ENCODE assay signal across 8 cellular contexts in genomic region chr14:61342486-61342885, GRCh38. TPM values are rescaled to one million over a fixed set of nuclear protein-coding genes. Genes with fewer than 3 reads are reported as not detected.
DNase-seq lines count a peak whose midpoint lies in the region; ATAC-seq and TF ChIP-seq lines count a peak whose summit lies in the region.

No MANE protein-coding gene starts in this region.

- DNase-seq in RWPE2 (ENCODE audit: low spot score) (no peak), GM23248 (no peak), SW 1271 (lab: John Stamatoyannopoulos, UW) (no peak), NCI-H82 (lab: John Stamatoyannopoulos, UW) (no peak)
- peak; percentile 83 to 84 for DNase-seq in activated T-cell treated with anti-CD3 and anti-CD28 coated beads, Interleukin-2, amount 50 U/mL, for 48 hours
- DNase-seq in stimulated activated naive CD8-positive, alpha-beta T cell treated with anti-CD3 and anti-CD28 coated beads, Interleukin-15, Interleukin-2, amounts not matched to agents 100 U/mL and 50 U/mL, for 24 hours = peak; percentile 82

- no peaks in the 10 kb centered on the region for H4K20me1 ChIP-seq in GM23248 (ENCODE audit: insufficient read depth)

- H3K27ac ChIP-seq in RWPE2 (ENCODE audit: poor library complexity, severe bottlenecking) = peak overlapping the region; percentile 65
- peak overlapping the region; percentile 17 for H3K27ac ChIP-seq in muscle layer of duodenum (ENCODE audit: low read length)
- H3K27ac ChIP-seq in GM23248 = no peak overlapping the region

- no peak for TF ChIP-seq CTCF in RWPE2 (IDR thresholded peaks at IDR 0.05; ENCODE audit: poor library complexity, severe bottlenecking)

- H3K9me3 ChIP-seq in RWPE2 (ENCODE audit: severe bottlenecking) (no peaks in the 10 kb centered on the region), muscle layer of duodenum (ENCODE audit: control insufficient read depth in 1 of 2, low read length in 2 of 2) (no peaks in the 10 kb centered on the region), GM23248 (ENCODE audit: low read depth) (no peaks in the 10 kb centered on the region)

- no peak overlapping the region for H2AFZ ChIP-seq in GM23248

- no peaks in the 10 kb centered on the region for H3K79me2 ChIP-seq in GM23248 (ENCODE audit: insufficient read depth)

- no peak overlapping the region for H3K4me2 ChIP-seq in GM23248 (ENCODE audit: unreplicated experiment)

- H3K27me3 ChIP-seq in RWPE2 (ENCODE audit: insufficient read depth, poor library complexity, severe bottlenecking) = no peaks in the 10 kb centered on the region
- H3K27me3 ChIP-seq in muscle layer of duodenum (ENCODE audit: low read depth, low read length) = no peaks in the 10 kb centered on the region
- H3K27me3 ChIP-seq in GM23248 (replicated peaks; ENCODE audit: insufficient read depth) = no peaks in the 10 kb centered on the region; the same call in 1 of the 2 replicates

- H3K4me3 ChIP-seq in RWPE2 (ENCODE audit: severe bottlenecking) (no peak overlapping the region), muscle layer of duodenum (ENCODE audit: low read depth in 1 of 2, low read length in 2 of 2) (no peak overlapping the region), GM23248 (no peak overlapping the region)

- H3K4me1 ChIP-seq in RWPE2 (ENCODE audit: insufficient read depth, poor library complexity, severe bottlenecking) = peaks cover 54% of the 10 kb centered on the region
- H3K4me1 ChIP-seq in muscle layer of duodenum (ENCODE audit: control insufficient read depth in 1 of 2, insufficient read depth in 2 of 2, low read length in 2 of 2) = no peaks in the 10 kb centered on the region
- H3K4me1 ChIP-seq in GM23248 (ENCODE audit: insufficient read depth) = no peaks in the 10 kb centered on the region

- H3K9me2 ChIP-seq in GM23248 (ENCODE audit: insufficient read depth) = no peaks in the 10 kb centered on the region

- H3K36me3 ChIP-seq in RWPE2 (ENCODE audit: low read depth) (no peaks in the 10 kb centered on the region), muscle layer of duodenum (ENCODE audit: control insufficient read depth in 1 of 2, insufficient read depth in 2 of 2, low read length in 2 of 2) (no peaks in the 10 kb centered on the region), GM23248 (ENCODE audit: low read depth) (no peaks in the 10 kb centered on the region)

- in situ Hi-C loops in GM23248 (cut with MboI) = no loop called here

- H3F3A ChIP-seq in GM23248 (ENCODE audit: insufficient read depth) = no peaks in the 10 kb centered on the region

- 82 to 90% methylated on average over 5 of the region's 5 CpGs for WGBS in GM23248 (ENCODE audit: low coverage in 1 of 2, low lambda C conversion rate in 2 of 2, missing lambda C conversion rate in 2 of 2), 2 experiments

- H3K9ac ChIP-seq in GM23248 = no peak overlapping the region

- ATAC-seq in RWPE2 (ENCODE audit: low read depth) (no peak), SK-N-SH treated with all-trans-retinoic acid at 6 μM for 48 hours (no peak)
- ATAC-seq in stimulated activated naive CD8-positive, alpha-beta T cell treated with anti-CD3 and anti-CD28 coated beads, Interleukin-15, Interleukin-2, amounts not matched to agents 100 U/mL and 50 U/mL, for 24 hours = peak; percentile 67

TF ChIP-seq in SK-N-SH treated with all-trans-retinoic acid at 6 μM for 48 hours, 23 proteins besides CTCF, POLR2A, EP300 and RAD21:
- TF ChIP-seq TOX (CRISPR knock-in tag; IDR thresholded peaks at IDR 0.05; ENCODE audit: borderline replicate concordance) = no peak
- no peak for TF ChIP-seq OSR1 (CRISPR knock-in tag; IDR thresholded peaks at IDR 0.05)
- TF ChIP-seq ZC3H10 (CRISPR knock-in tag; IDR thresholded peaks at IDR 0.05) = no peak
- TF ChIP-seq SNAI2 (CRISPR knock-in tag; IDR thresholded peaks at IDR 0.05) = no peak
- no peak for TF ChIP-seq RARB (CRISPR knock-in tag; IDR thresholded peaks at IDR 0.05)
- TF ChIP-seq ESRRG (CRISPR knock-in tag; IDR thresholded peaks at IDR 0.05) = no peak
- TF ChIP-seq PPARA (CRISPR knock-in tag; IDR thresholded peaks at IDR 0.05; ENCODE audit: borderline replicate concordance) = no peak
- no peak for TF ChIP-seq CSRNP3 (CRISPR knock-in tag; IDR thresholded peaks at IDR 0.05)
- no peak for TF ChIP-seq POU6F1 (CRISPR knock-in tag; IDR thresholded peaks at IDR 0.05; ENCODE audit: borderline replicate concordance, low read depth)
- TF ChIP-seq PATZ1 (CRISPR knock-in tag; IDR thresholded peaks at IDR 0.05; ENCODE audit: borderline replicate concordance) = no peak
- no peak for TF ChIP-seq ZFP30 (CRISPR knock-in tag; IDR thresholded peaks at IDR 0.05)
- no peak for TF ChIP-seq TSHZ2 (CRISPR knock-in tag; IDR thresholded peaks at IDR 0.05)
- TF ChIP-seq ISL1 (CRISPR knock-in tag; IDR thresholded peaks at IDR 0.05) = no peak
- TF ChIP-seq BACH2 (CRISPR knock-in tag; IDR thresholded peaks at IDR 0.05; ENCODE audit: borderline replicate concordance) = no peak
- TF ChIP-seq ZFP3 (CRISPR knock-in tag; IDR thresholded peaks at IDR 0.05) = no peak

RNA-seq across cellular contexts. Expression of gene PRKCH, which starts 21.1 kb away (rescaled TPM):
- total RNA-seq in GM23248 (2014; rRNA removed; shearing (Covaris generic)) = 2.7 and 3.5 TPM in 2 replicates
- polyA plus RNA-seq in GM23248 (2016; fragmentation: Nextera tagmentation; extraction: Ambion mirVana) = 2.4 and 2.9 TPM in 2 replicates

Comparison
In these comparisons a context has a peak if more than half of its experiments do, and no peak if none do; other contexts are left out.
1. DNase-seq: peak in activated T-cell treated with anti-CD3 and anti-CD28 coated beads, Interleukin-2, amount 50 U/mL, for 48 hours (2 of 2) and stimulated activated naive CD8-positive, alpha-beta T cell treated with anti-CD3 and anti-CD28 coated beads, Interleukin-15, Interleukin-2, amounts not matched to agents 100 U/mL and 50 U/mL, for 24 hours (single experiment); none in RWPE2 (single experiment), GM23248 (single experiment), SW 1271 (0 of 2) and NCI-H82 (single experiment).